ENCODE assay signal across 1 cellular context in the genomic region with DNA sequence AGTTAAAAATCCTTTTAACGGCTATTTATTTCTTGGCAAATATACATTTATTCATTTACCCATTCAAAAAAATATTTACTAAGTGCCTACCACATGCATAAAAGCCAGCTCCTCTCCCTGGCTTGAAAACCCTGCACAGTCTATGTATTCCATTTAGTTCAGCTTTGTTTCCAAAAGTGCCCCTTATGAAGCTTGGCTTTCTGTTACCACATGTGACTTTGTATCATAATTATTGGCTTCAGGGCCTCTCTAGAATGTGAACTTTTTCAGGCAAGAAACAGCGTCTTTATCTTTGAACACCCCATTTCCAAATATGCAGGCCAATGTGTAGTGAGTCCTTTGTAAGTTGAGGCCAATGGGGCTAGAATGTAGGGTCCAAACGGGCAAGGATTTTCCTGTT.
TF ChIP-seq lines count a peak whose summit lies in the region.

No MANE protein-coding gene starts in this region.

TF ChIP-seq in HepG2, 621 proteins besides CTCF, POLR2A, EP300 and RAD21:
- TF ChIP-seq MLX (CRISPR knock-in tag; IDR thresholded peaks at IDR 0.05) (no peak), THAP9 (CRISPR knock-in tag; IDR thresholded peaks at IDR 0.05; ENCODE audit: borderline replicate concordance) (no peak), ZNF263 (CRISPR knock-in tag; IDR thresholded peaks at IDR 0.05) (no peak), ZBTB8A (CRISPR knock-in tag; IDR thresholded peaks at IDR 0.05; ENCODE audit: borderline replicate concordance, low read depth) (no peak), MED8 (CRISPR knock-in tag; IDR thresholded peaks at IDR 0.05; ENCODE audit: insufficient replicate concordance) (no peak), YY1 (IDR thresholded peaks at IDR 0.05; ENCODE audit: insufficient read depth, insufficient replicate concordance, low read depth, low read length) (no peak), ZSCAN30 (CRISPR knock-in tag; IDR thresholded peaks at IDR 0.05) (no peak), ZSCAN21 (CRISPR knock-in tag; IDR thresholded peaks at IDR 0.05; ENCODE audit: borderline replicate concordance) (no peak), ZNF251 (CRISPR knock-in tag; IDR thresholded peaks at IDR 0.05) (no peak)
- TF ChIP-seq, protein P1, sequence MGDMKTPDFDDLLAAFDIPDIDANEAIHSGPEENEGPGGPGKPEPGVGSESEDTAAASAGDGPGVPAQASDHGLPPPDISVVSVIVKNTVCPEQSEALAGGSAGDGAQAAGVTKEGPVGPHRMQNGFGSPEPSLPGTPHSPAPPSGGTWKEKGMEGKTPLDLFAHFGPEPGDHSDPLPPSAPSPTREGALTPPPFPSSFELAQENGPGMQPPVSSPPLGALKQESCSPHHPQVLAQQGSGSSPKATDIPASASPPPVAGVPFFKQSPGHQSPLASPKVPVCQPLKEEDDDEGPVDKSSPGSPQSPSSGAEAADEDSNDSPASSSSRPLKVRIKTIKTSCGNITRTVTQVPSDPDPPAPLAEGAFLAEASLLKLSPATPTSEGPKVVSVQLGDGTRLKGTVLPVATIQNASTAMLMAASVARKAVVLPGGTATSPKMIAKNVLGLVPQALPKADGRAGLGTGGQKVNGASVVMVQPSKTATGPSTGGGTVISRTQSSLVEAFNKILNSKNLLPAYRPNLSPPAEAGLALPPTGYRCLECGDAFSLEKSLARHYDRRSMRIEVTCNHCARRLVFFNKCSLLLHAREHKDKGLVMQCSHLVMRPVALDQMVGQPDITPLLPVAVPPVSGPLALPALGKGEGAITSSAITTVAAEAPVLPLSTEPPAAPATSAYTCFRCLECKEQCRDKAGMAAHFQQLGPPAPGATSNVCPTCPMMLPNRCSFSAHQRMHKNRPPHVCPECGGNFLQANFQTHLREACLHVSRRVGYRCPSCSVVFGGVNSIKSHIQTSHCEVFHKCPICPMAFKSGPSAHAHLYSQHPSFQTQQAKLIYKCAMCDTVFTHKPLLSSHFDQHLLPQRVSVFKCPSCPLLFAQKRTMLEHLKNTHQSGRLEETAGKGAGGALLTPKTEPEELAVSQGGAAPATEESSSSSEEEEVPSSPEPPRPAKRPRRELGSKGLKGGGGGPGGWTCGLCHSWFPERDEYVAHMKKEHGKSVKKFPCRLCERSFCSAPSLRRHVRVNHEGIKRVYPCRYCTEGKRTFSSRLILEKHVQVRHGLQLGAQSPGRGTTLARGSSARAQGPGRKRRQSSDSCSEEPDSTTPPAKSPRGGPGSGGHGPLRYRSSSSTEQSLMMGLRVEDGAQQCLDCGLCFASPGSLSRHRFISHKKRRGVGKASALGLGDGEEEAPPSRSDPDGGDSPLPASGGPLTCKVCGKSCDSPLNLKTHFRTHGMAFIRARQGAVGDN (CRISPR knock-in tag; IDR thresholded peaks at IDR 0.05) = no peak
